Comparison of ENCODE assay signal across 29 cellular contexts in genomic region chr16:28313587-28313986, GRCh38. TPM values are rescaled to one million over a fixed set of nuclear protein-coding genes. Genes with fewer than 3 reads are reported as not detected.
"Had no signal": no experiment of that assay in that cellular context is flagged by ENCODE, and none has a peak within 500 bp of the region (broad histone marks: within the 10 kb centered on the region; RNA-seq: fewer than 3 reads in every experiment).

No MANE protein-coding gene starts in this region.

- H3K36me3 ChIP-seq: right lobe of liver, thoracic aorta, uterus had no signal

- H3K4me1 Mint-ChIP-seq: mesothelial cell of epicardium had no signal

- H3K27me3 ChIP-seq: dorsolateral prefrontal cortex, gastrocnemius medialis, hepatocyte, right lobe of liver, uterus had no signal

- H3K27ac Mint-ChIP-seq: activated CD4-positive, alpha-beta T cell treated with anti-CD3 and anti-CD28 coated beads for 36 hours; activated CD8-positive, alpha-beta memory T cell treated with anti-CD3 and anti-CD28 coated beads, Interleukin-2, amount 10 ng/mL, durations not matched to agents 7 days and 5 days; activated CD8-positive, alpha-beta T cell treated with anti-CD3 and anti-CD28 coated beads, Interleukin-2, amount 10 ng/mL, durations not matched to agents 7 days and 5 days; activated naive CD8-positive, alpha-beta T cell; mesothelial cell of epicardium; progenitor cell of endocrine pancreas; T-helper 2 cell treated with Interferon-gamma antibody and Interleukin-4, amounts not matched to agents 5 μg/mL and 100 μg/mL, for 36 hours; type B pancreatic cell had no signal

- H3K4me1 ChIP-seq: right lobe of liver, uterus had no signal

- DNase-seq: activated CD4-positive, alpha-beta T cell treated with anti-CD3 and anti-CD28 coated beads for 36 hours; activated CD4-positive, CD25-positive, alpha-beta regulatory T cell; activated CD8-positive, alpha-beta memory T cell treated with anti-CD3 and anti-CD28 coated beads, Interleukin-2, amount 10 ng/mL, durations not matched to agents 7 days and 5 days; activated CD8-positive, alpha-beta T cell treated with anti-CD3 and anti-CD28 coated beads, Interleukin-2, amount 10 ng/mL, durations not matched to agents 7 days and 5 days; activated naive CD4-positive, alpha-beta T cell; activated T-cell treated with anti-CD3 and anti-CD28 coated beads, Interleukin-2, amount 50 U/mL, for 48 hours; cerebellar nuclear complex; effector memory CD4-positive, alpha-beta T cell; erythroblast; gastrocnemius medialis; glutamatergic neuron; kidney; left colon; naive B cell; stimulated activated CD4-positive, alpha-beta T cell treated with anti-CD3 and anti-CD28 coated beads, Interleukin-2, amount 100 ng/mL, for 48 hours; stimulated activated naive CD8-positive, alpha-beta T cell treated with anti-CD3 and anti-CD28 coated beads, Interleukin-15, Interleukin-2, amounts not matched to agents 100 U/mL and 50 U/mL, for 24 hours; uterus had no signal

- H3K4me3 Mint-ChIP-seq: activated CD4-positive, alpha-beta T cell treated with anti-CD3 and anti-CD28 coated beads for 36 hours; activated CD8-positive, alpha-beta memory T cell treated with anti-CD3 and anti-CD28 coated beads, Interleukin-2, amount 10 ng/mL, durations not matched to agents 7 days and 5 days; activated CD8-positive, alpha-beta T cell treated with anti-CD3 and anti-CD28 coated beads, Interleukin-2, amount 10 ng/mL, durations not matched to agents 7 days and 5 days; activated naive CD8-positive, alpha-beta T cell; mesothelial cell of epicardium; naive B cell; T-helper 2 cell treated with Interferon-gamma antibody and Interleukin-4, amounts not matched to agents 5 μg/mL and 100 μg/mL, for 36 hours; type B pancreatic cell had no signal

- ATAC-seq: activated CD4-positive, alpha-beta T cell treated with anti-CD3 and anti-CD28 coated beads for 36 hours; activated CD8-positive, alpha-beta memory T cell treated with anti-CD3 and anti-CD28 coated beads, Interleukin-2, amount 10 ng/mL, durations not matched to agents 7 days and 5 days; activated CD8-positive, alpha-beta T cell treated with anti-CD3 and anti-CD28 coated beads, Interleukin-2, amount 10 ng/mL, durations not matched to agents 7 days and 5 days; gastrocnemius medialis; left colon; right lobe of liver; stimulated activated naive CD8-positive, alpha-beta T cell treated with anti-CD3 and anti-CD28 coated beads, Interleukin-15, Interleukin-2, amounts not matched to agents 100 U/mL and 50 U/mL, for 24 hours had no signal

- H3K9me3 Mint-ChIP-seq: mesothelial cell of epicardium, type B pancreatic cell had no signal

- H3K9me3 ChIP-seq: gastrocnemius medialis, right lobe of liver, thoracic aorta, uterus had no signal

- H3K27ac ChIP-seq: coronary artery, gastrocnemius medialis, hepatocyte, right lobe of liver, thoracic aorta, uterus had no signal

- H3K27me3 Mint-ChIP-seq: activated CD4-positive, alpha-beta T cell treated with anti-CD3 and anti-CD28 coated beads for 36 hours; activated CD8-positive, alpha-beta memory T cell treated with anti-CD3 and anti-CD28 coated beads, Interleukin-2, amount 10 ng/mL, durations not matched to agents 7 days and 5 days; activated naive CD8-positive, alpha-beta T cell; naive B cell; progenitor cell of endocrine pancreas; type B pancreatic cell had no signal

- H3K4me3 ChIP-seq: coronary artery, dorsolateral prefrontal cortex, gastrocnemius medialis, hepatocyte, right lobe of liver, thoracic aorta, uterus had no signal

- H3K36me3 Mint-ChIP-seq: naive B cell had no signal

RNA-seq across cellular contexts. Expression of gene NPIPB6, which starts 49.7 kb away (rescaled TPM):
- total RNA-seq: skeletal muscle tissue had no signal
- polyA plus RNA-seq: liver had no signal
